Comparison of ENCODE assay signal across 2 cellular contexts in the genomic region with DNA sequence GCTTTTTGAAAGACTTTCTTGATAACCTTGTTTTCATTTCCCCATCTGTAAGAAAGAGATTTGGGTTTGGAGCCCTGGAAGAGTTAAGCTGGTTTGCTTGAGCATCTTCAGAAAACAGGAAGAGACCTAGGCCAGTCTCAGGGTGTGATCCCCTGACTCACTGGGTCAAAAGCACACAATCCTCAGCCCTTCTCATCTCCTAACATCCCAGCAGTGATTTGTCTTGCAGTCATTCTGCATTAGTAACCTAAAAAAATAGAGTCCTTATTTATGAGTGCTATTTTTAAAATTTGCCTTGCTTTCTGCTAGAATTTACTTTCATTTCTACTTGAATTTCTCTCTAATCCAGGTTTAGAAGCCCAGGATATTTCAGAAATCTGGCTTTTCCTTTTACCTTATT.
TF ChIP-seq lines count a peak whose summit lies in the region.

No MANE protein-coding gene starts in this region.

TF ChIP-seq in SK-N-SH, 30 proteins besides CTCF, POLR2A, EP300 and RAD21:
- TF ChIP-seq SIN3A (IDR thresholded peaks at IDR 0.05; ENCODE audit: borderline replicate concordance, low read depth, low read length) = no peak
- TF ChIP-seq GABPA (IDR thresholded peaks at IDR 0.05; ENCODE audit: low read depth) = no peak
- TF ChIP-seq FOXJ3 (CRISPR knock-in tag; IDR thresholded peaks at IDR 0.05) = no peak
- TF ChIP-seq JUND (IDR thresholded peaks at IDR 0.05) = no peak
- TF ChIP-seq NFIC (IDR thresholded peaks at IDR 0.05; ENCODE audit: borderline replicate concordance) = no peak
- no peak for TF ChIP-seq YY1 (IDR thresholded peaks at IDR 0.05; ENCODE audit: low read depth)
- TF ChIP-seq RFX5 (IDR thresholded peaks at IDR 0.05; ENCODE audit: low read length) = no peak
- TF ChIP-seq, protein P1, sequence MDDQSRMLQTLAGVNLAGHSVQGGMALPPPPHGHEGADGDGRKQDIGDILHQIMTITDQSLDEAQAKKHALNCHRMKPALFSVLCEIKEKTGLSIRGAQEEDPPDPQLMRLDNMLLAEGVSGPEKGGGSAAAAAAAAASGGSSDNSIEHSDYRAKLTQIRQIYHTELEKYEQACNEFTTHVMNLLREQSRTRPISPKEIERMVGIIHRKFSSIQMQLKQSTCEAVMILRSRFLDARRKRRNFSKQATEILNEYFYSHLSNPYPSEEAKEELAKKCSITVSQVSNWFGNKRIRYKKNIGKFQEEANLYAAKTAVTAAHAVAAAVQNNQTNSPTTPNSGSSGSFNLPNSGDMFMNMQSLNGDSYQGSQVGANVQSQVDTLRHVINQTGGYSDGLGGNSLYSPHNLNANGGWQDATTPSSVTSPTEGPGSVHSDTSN (IDR thresholded peaks at IDR 0.05) = no peak
- TF ChIP-seq CHD2 (IDR thresholded peaks at IDR 0.05; ENCODE audit: low read length, partially characterized antibody) = no peak
- TF ChIP-seq MXI1 (IDR thresholded peaks at IDR 0.05; ENCODE audit: low read depth, low read length) = no peak
- no peak for TF ChIP-seq REST (IDR thresholded peaks at IDR 0.05; ENCODE audit: low read depth, low read length)
- TF ChIP-seq EZH2phosphoT487 (IDR thresholded peaks at IDR 0.05; ENCODE audit: borderline replicate concordance, low read depth) = no peak
- TF ChIP-seq, protein P2, sequence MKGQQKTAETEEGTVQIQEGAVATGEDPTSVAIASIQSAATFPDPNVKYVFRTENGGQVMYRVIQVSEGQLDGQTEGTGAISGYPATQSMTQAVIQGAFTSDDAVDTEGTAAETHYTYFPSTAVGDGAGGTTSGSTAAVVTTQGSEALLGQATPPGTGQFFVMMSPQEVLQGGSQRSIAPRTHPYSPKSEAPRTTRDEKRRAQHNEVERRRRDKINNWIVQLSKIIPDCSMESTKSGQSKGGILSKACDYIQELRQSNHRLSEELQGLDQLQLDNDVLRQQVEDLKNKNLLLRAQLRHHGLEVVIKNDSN (IDR thresholded peaks at IDR 0.05; ENCODE audit: borderline replicate concordance, low read depth) = no peak
- no peak for TF ChIP-seq MEF2A (IDR thresholded peaks at IDR 0.05; ENCODE audit: borderline replicate concordance, low read depth)

TF ChIP-seq in SK-N-SH treated with all-trans-retinoic acid at 6 μM for 48 hours, 23 proteins besides CTCF, POLR2A, EP300 and RAD21:
- TF ChIP-seq BACH2 (CRISPR knock-in tag; IDR thresholded peaks at IDR 0.05; ENCODE audit: borderline replicate concordance) (no peak), OSR1 (CRISPR knock-in tag; IDR thresholded peaks at IDR 0.05) (no peak), PPARA (CRISPR knock-in tag; IDR thresholded peaks at IDR 0.05; ENCODE audit: borderline replicate concordance) (no peak), GLIS3 (CRISPR knock-in tag; IDR thresholded peaks at IDR 0.05) (no peak), ZNF70 (CRISPR knock-in tag; IDR thresholded peaks at IDR 0.05) (no peak), RARB (CRISPR knock-in tag; IDR thresholded peaks at IDR 0.05) (no peak), CSDC2 (CRISPR knock-in tag; IDR thresholded peaks at IDR 0.05) (no peak), ZFP3 (CRISPR knock-in tag; IDR thresholded peaks at IDR 0.05) (no peak), TCF4 (CRISPR knock-in tag; IDR thresholded peaks at IDR 0.05; ENCODE audit: borderline replicate concordance) (no peak)
- TF ChIP-seq, protein P3, sequence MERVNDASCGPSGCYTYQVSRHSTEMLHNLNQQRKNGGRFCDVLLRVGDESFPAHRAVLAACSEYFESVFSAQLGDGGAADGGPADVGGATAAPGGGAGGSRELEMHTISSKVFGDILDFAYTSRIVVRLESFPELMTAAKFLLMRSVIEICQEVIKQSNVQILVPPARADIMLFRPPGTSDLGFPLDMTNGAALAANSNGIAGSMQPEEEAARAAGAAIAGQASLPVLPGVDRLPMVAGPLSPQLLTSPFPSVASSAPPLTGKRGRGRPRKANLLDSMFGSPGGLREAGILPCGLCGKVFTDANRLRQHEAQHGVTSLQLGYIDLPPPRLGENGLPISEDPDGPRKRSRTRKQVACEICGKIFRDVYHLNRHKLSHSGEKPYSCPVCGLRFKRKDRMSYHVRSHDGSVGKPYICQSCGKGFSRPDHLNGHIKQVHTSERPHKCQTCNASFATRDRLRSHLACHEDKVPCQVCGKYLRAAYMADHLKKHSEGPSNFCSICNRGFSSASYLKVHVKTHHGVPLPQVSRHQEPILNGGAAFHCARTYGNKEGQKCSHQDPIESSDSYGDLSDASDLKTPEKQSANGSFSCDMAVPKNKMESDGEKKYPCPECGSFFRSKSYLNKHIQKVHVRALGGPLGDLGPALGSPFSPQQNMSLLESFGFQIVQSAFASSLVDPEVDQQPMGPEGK (CRISPR knock-in tag; IDR thresholded peaks at IDR 0.05; ENCODE audit: borderline replicate concordance) = no peak
- TF ChIP-seq, protein P4, sequence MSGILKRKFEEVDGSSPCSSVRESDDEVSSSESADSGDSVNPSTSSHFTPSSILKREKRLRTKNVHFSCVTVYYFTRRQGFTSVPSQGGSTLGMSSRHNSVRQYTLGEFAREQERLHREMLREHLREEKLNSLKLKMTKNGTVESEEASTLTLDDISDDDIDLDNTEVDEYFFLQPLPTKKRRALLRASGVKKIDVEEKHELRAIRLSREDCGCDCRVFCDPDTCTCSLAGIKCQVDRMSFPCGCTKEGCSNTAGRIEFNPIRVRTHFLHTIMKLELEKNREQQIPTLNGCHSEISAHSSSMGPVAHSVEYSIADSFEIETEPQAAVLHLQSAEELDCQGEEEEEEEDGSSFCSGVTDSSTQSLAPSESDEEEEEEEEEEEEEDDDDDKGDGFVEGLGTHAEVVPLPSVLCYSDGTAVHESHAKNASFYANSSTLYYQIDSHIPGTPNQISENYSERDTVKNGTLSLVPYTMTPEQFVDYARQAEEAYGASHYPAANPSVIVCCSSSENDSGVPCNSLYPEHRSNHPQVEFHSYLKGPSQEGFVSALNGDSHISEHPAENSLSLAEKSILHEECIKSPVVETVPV (CRISPR knock-in tag; IDR thresholded peaks at IDR 0.05) = no peak
- TF ChIP-seq, protein P5, sequence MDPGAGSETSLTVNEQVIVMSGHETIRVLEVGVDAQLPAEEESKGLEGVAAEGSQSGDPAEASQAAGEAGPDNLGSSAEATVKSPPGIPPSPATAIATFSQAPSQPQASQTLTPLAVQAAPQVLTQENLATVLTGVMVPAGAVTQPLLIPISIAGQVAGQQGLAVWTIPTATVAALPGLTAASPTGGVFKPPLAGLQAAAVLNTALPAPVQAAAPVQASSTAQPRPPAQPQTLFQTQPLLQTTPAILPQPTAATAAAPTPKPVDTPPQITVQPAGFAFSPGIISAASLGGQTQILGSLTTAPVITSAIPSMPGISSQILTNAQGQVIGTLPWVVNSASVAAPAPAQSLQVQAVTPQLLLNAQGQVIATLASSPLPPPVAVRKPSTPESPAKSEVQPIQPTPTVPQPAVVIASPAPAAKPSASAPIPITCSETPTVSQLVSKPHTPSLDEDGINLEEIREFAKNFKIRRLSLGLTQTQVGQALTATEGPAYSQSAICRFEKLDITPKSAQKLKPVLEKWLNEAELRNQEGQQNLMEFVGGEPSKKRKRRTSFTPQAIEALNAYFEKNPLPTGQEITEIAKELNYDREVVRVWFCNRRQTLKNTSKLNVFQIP (CRISPR knock-in tag; IDR thresholded peaks at IDR 0.05; ENCODE audit: borderline replicate concordance, low read depth) = no peak
- TF ChIP-seq, protein P6, sequence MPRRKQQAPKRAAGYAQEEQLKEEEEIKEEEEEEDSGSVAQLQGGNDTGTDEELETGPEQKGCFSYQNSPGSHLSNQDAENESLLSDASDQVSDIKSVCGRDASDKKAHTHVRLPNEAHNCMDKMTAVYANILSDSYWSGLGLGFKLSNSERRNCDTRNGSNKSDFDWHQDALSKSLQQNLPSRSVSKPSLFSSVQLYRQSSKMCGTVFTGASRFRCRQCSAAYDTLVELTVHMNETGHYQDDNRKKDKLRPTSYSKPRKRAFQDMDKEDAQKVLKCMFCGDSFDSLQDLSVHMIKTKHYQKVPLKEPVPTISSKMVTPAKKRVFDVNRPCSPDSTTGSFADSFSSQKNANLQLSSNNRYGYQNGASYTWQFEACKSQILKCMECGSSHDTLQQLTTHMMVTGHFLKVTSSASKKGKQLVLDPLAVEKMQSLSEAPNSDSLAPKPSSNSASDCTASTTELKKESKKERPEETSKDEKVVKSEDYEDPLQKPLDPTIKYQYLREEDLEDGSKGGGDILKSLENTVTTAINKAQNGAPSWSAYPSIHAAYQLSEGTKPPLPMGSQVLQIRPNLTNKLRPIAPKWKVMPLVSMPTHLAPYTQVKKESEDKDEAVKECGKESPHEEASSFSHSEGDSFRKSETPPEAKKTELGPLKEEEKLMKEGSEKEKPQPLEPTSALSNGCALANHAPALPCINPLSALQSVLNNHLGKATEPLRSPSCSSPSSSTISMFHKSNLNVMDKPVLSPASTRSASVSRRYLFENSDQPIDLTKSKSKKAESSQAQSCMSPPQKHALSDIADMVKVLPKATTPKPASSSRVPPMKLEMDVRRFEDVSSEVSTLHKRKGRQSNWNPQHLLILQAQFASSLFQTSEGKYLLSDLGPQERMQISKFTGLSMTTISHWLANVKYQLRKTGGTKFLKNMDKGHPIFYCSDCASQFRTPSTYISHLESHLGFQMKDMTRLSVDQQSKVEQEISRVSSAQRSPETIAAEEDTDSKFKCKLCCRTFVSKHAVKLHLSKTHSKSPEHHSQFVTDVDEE (CRISPR knock-in tag; IDR thresholded peaks at IDR 0.05) = no peak
